ENCODE assay signal across 19 cellular contexts in the genomic region with DNA sequence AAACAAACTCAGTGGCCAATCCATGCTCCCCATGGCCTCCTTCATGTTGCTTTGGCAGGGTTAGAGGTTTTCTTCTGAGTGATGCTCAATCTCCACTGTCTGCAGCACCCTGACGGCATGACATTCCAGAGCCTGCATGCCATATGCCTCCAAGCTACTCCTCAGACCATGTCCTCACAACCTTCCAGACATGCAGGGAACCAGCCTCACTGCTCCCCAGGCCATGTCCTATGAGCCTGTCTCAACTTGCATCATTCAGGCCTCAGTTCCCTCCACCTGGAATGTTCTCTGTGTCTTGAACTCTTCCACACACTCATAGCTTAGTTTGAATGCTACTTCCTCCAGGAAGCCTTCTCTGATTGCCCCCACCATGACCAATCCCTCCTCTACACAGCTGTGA. TPM values are rescaled to one million over a fixed set of nuclear protein-coding genes. Genes with fewer than 3 reads are reported as not detected.
DNase-seq lines count a peak whose midpoint lies in the region; ATAC-seq, FAIRE-seq and TF ChIP-seq lines count a peak whose summit lies in the region.
"Had no signal": no experiment of that assay in that cellular context is flagged by ENCODE, and none has a peak within 500 bp of the region (broad histone marks: within the 10 kb centered on the region; RNA-seq: fewer than 3 reads in every experiment).

No MANE protein-coding gene starts in this region.

- no peaks in the 10 kb centered on the region for H3K4me1 ChIP-seq in A549
- no peaks in the 10 kb centered on the region for H3K4me1 ChIP-seq in foreskin keratinocyte
- no peaks in the 10 kb centered on the region for H3K4me1 ChIP-seq in trophoblast cell (ENCODE audit: control insufficient read depth in 1 of 2, insufficient read depth in 2 of 2, low read length in 2 of 2)

- H3K27me3 ChIP-seq in bronchial epithelial cell (ENCODE audit: control insufficient read depth, insufficient read depth, low read length), result no peaks in the 10 kb centered on the region
- no peaks in the 10 kb centered on the region for H3K27me3 ChIP-seq in foreskin keratinocyte
- H3K27me3 ChIP-seq in trophoblast cell (ENCODE audit: insufficient read depth, low read length), result no peaks in the 10 kb centered on the region
- H3K27me3 ChIP-seq: BLaER1 had no signal

- no peak overlapping the region for H3K23ac ChIP-seq in trophoblast cell (ENCODE audit: low read length)

- no peak overlapping the region for H3K14ac ChIP-seq in trophoblast cell (ENCODE audit: low read length)

- ATAC-seq in A549, result no peak; a peak in 1 of 6 replicates
- ATAC-seq in foreskin keratinocyte, result no peak
- no peak for ATAC-seq in HG02973 (IDR thresholded peaks at IDR 0.05; ENCODE audit: unreplicated experiment)
- no peak for ATAC-seq in HG03175 (IDR thresholded peaks at IDR 0.05; ENCODE audit: unreplicated experiment)
- ATAC-seq: CD8-positive, alpha-beta T cell had no signal

- no peak overlapping the region for H3K4me3 ChIP-seq in A549
- H3K4me3 ChIP-seq in bronchial epithelial cell (ENCODE audit: low read depth, low read length), result no peak overlapping the region
- H3K4me3 ChIP-seq in trophoblast cell (ENCODE audit: low read depth, low read length), result no peak overlapping the region
- H3K4me3 ChIP-seq: BLaER1 had no signal

- H2BK12ac ChIP-seq in trophoblast cell (ENCODE audit: low read length), result no peak overlapping the region

- TF ChIP-seq CTCF in A549 (IDR thresholded peaks at IDR 0.05), result no peak
- no peak for TF ChIP-seq CTCF in bronchial epithelial cell (IDR thresholded peaks at IDR 0.05; ENCODE audit: insufficient read depth, low read length, severe bottlenecking)
- no peak for TF ChIP-seq CTCF in foreskin keratinocyte (conservative IDR thresholded peaks at IDR 0.05)
- TF ChIP-seq CTCF in GM10266 (IDR thresholded peaks at IDR 0.05; ENCODE audit: control insufficient read depth, insufficient read depth, low read depth, missing control alignments), result no peak

- no peak overlapping the region for H3K9ac ChIP-seq in trophoblast cell (ENCODE audit: low read length)
- H3K9ac ChIP-seq: BLaER1 had no signal

- H3K18ac ChIP-seq in trophoblast cell (ENCODE audit: low read length), result no peak overlapping the region

- no peak for TF ChIP-seq EP300 in A549 (IDR thresholded peaks at IDR 0.05)

- H2AK5ac ChIP-seq in trophoblast cell (ENCODE audit: low read length), result no peak overlapping the region

- no peak overlapping the region for H3K4ac ChIP-seq in trophoblast cell (ENCODE audit: low read depth, low read length)

- TF ChIP-seq RAD21 in A549 (conservative IDR thresholded peaks at IDR 0.05 in 1 of 2, IDR thresholded peaks at IDR 0.05 in 1 of 2), result no peak

- H4K91ac ChIP-seq in trophoblast cell (ENCODE audit: low read depth, low read length), result no peak overlapping the region

- no peak overlapping the region for H4K12ac ChIP-seq in trophoblast cell (ENCODE audit: low read depth, low read length)

- no peak overlapping the region for H3K27ac ChIP-seq in A549
- H3K27ac ChIP-seq in foreskin keratinocyte, result no peak overlapping the region
- H3K27ac ChIP-seq in trophoblast cell (ENCODE audit: low read depth, low read length), result no peak overlapping the region
- H3K27ac ChIP-seq: 22Rv1, BLaER1 had no signal

- no peak for DNase-seq in A549 (ENCODE audit: low read depth in 1 of 2, low spot score in 1 of 2)
- DNase-seq in bronchial epithelial cell (ENCODE audit: low read depth), result no peak
- DNase-seq in foreskin keratinocyte, result peak; percentile 21 to 56
- DNase-seq in trophoblast cell, result peak; percentile 6 to 60
- no peak for DNase-seq in GM10266 (ENCODE audit: extremely low spot score)
- DNase-seq: CD8-positive, alpha-beta T cell; DMS 273 treated with DMSO at 0.1 percent for 48 hours; DMS53; DND-41; EL; HCEC 1CT had no signal

- H3K9me3 ChIP-seq in A549, result no peaks in the 10 kb centered on the region
- no peaks in the 10 kb centered on the region for H3K9me3 ChIP-seq in trophoblast cell (ENCODE audit: insufficient read depth, low read depth, low read length)

- POLR2A ChIA-PET in A549 (lab: Yijun Ruan, JAX), result no interaction called here

- no peak overlapping the region for H2AFZ ChIP-seq in trophoblast cell (ENCODE audit: insufficient read depth, low read length, poor library complexity)

- CTCF ChIA-PET in A549 (lab: Yijun Ruan, JAX), result interaction anchor here (1.2 kb wide), 1 partner anchor 10 kb away, joined by 4 read pairs; no protein-coding TSS in a partner anchor

- H3K4me2 ChIP-seq in A549 (no peak overlapping the region), trophoblast cell (ENCODE audit: low read length) (no peak overlapping the region)
- H3K4me2 ChIP-seq: BLaER1 had no signal

- FAIRE-seq in A549 (lab: Jason Lieb, UNC) (no peak), bronchial epithelial cell (lab: Jason Lieb, UNC) (peak; percentile 50)
- FAIRE-seq: GM12891, GM19239 had no signal

- H3K79me1 ChIP-seq in trophoblast cell (ENCODE audit: low read length), result peaks cover 2% of the 10 kb centered on the region

- H3K36me3 ChIP-seq in bronchial epithelial cell (ENCODE audit: control insufficient read depth, insufficient read depth, low read length), result no peaks in the 10 kb centered on the region
- H3K36me3 ChIP-seq in trophoblast cell (ENCODE audit: control insufficient read depth in 1 of 2, insufficient read depth in 2 of 2, low read length in 2 of 2), result peaks cover 0 to 2% of the 10 kb centered on the region in 2 experiments
- H3K36me3 ChIP-seq: BLaER1 had no signal

- 92% methylated on average over 1 of the region's 1 CpG for WGBS in A549 (ENCODE audit: missing lambda C conversion rate)
- no CpG with 5 or more reads among the region's 1 CpG for WGBS in trophoblast cell (ENCODE audit: extremely low coverage, insufficient coverage, insufficient read length)

- no peak overlapping the region for H2BK5ac ChIP-seq in trophoblast cell (ENCODE audit: low read depth, low read length, poor library complexity)

- no peaks in the 10 kb centered on the region for H3K79me2 ChIP-seq in trophoblast cell (ENCODE audit: control insufficient read depth, insufficient read depth, low read length, poor library complexity)

- H4K8ac ChIP-seq in trophoblast cell (ENCODE audit: low read depth, low read length), result no peak overlapping the region

- no peak overlapping the region for H2BK120ac ChIP-seq in trophoblast cell (ENCODE audit: insufficient read depth, low read length, poor library complexity)

- no peak for TF ChIP-seq POLR2A in A549 (IDR thresholded peaks at IDR 0.05; ENCODE audit: low read length)

TF ChIP-seq in A549, 52 proteins besides CTCF, POLR2A, EP300 and RAD21:
- TF ChIP-seq, protein P1, sequence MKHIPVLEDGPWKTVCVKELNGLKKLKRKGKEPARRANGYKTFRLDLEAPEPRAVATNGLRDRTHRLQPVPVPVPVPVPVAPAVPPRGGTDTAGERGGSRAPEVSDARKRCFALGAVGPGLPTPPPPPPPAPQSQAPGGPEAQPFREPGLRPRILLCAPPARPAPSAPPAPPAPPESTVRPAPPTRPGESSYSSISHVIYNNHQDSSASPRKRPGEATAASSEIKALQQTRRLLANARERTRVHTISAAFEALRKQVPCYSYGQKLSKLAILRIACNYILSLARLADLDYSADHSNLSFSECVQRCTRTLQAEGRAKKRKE (CRISPR knock-in tag; IDR thresholded peaks at IDR 0.05; ENCODE audit: low read depth), result no peak
- peak; percentile 14 for TF ChIP-seq ZFP36 (IDR thresholded peaks at IDR 0.05; ENCODE audit: borderline replicate concordance, partially characterized antibody)

RNA-seq across cellular contexts. Expression of a gene that starts 18.8 kb away (rescaled TPM):
- polyA plus RNA-seq in A549 (2011; rRNA removed) (0.04 and 0.14 TPM in 2 replicates), A549 (2017; fragmentation: RNase III; extraction: RNeasy Plus Mini Kit Qiagen cat#74134 plus additional on column Dnase treatment) (0.03 to 0.12 TPM in 2 of 3 replicates, not detected in the other), foreskin keratinocyte (not detected in 2 replicates)
- not detected in 2 replicates for polyA plus RNA-seq in A549 (2012; cell fraction: cytosol; rRNA removed)
- not detected in 2 replicates for polyA plus RNA-seq in A549 (2012; cell fraction: nucleus; rRNA removed)
- polyA minus RNA-seq in A549 (2011; rRNA and poly(A)+ RNA removed), result not detected in 2 replicates
- total RNA-seq in bronchial epithelial cell (0.13 and 0.26 TPM in 2 replicates), foreskin keratinocyte (not detected in 2 replicates)
- polyA plus RNA-seq in trophoblast cell (2013), result 20.9 and 24.0 TPM in 2 replicates
- total RNA-seq: CD8-positive, alpha-beta T cell; H4 had no signal
- polyA plus RNA-seq: AG04450 had no signal

Comparison
In these comparisons a context has a peak if more than half of its experiments do, and no peak if none do; other contexts are left out.
1. DNase-seq: peak in foreskin keratinocyte (2 of 2) and trophoblast cell (2 of 2); none in A549 (0 of 2), bronchial epithelial cell (single experiment) and GM10266 (single experiment).